Comparison of ENCODE assay signal across 16 cellular contexts in genomic region chr3:141063831-141064230, GRCh38. TPM values are rescaled to one million over a fixed set of nuclear protein-coding genes. Genes with fewer than 3 reads are reported as not detected.
A peak's percentile ranks its signal among the peaks of the same experiment; 100 is the strongest.
DNase-seq lines count a peak whose midpoint lies in the region; ATAC-seq and TF ChIP-seq lines count a peak whose summit lies in the region.
"Had no signal": no experiment of that assay in that cellular context is flagged by ENCODE, and none has a peak within 500 bp of the region (broad histone marks: within the 10 kb centered on the region; RNA-seq: fewer than 3 reads in every experiment).

No MANE protein-coding gene starts in this region.

- no peaks in the 10 kb centered on the region for H3K27me3 ChIP-seq in DND-41 (ENCODE audit: insufficient read depth, low read length, poor library complexity)
- peaks cover 19% of the 10 kb centered on the region for H3K27me3 ChIP-seq in osteoblast (ENCODE audit: insufficient read depth, low read length)
- H3K27me3 ChIP-seq: adrenal gland, left lung had no signal

- H3K27me3 Mint-ChIP-seq in effector memory CD8-positive, alpha-beta T cell: peaks cover 0 to 4% of the 10 kb centered on the region in 2 donors
- H3K27me3 Mint-ChIP-seq in activated CD4-positive, alpha-beta T cell treated with anti-CD3 and anti-CD28 coated beads for 36 hours: no peaks in the 10 kb centered on the region

- no peaks in the 10 kb centered on the region for H3K36me3 Mint-ChIP-seq in effector memory CD8-positive, alpha-beta T cell (ENCODE audit: insufficient read depth)
- H3K36me3 Mint-ChIP-seq in activated CD4-positive, alpha-beta T cell treated with anti-CD3 and anti-CD28 coated beads for 36 hours (ENCODE audit: low read depth): no peaks in the 10 kb centered on the region
- H3K36me3 Mint-ChIP-seq: naive B cell had no signal

- peaks cover 1% of the 10 kb centered on the region for H3K9me3 ChIP-seq in DND-41 (ENCODE audit: insufficient read depth, low read length, severe bottlenecking)
- H3K9me3 ChIP-seq in osteoblast (ENCODE audit: low read depth, low read length): no peaks in the 10 kb centered on the region
- H3K9me3 ChIP-seq: adrenal gland, left lung had no signal

- peak overlapping the region; percentile 46 for H3K9ac ChIP-seq in DND-41 (ENCODE audit: low read depth, low read length)

- no peak for TF ChIP-seq CTCF in DND-41 (IDR thresholded peaks at IDR 0.05; ENCODE audit: borderline replicate concordance, extremely low read depth, low read length, poor library complexity, severe bottlenecking)
- TF ChIP-seq CTCF in osteoblast (IDR thresholded peaks at IDR 0.05; ENCODE audit: extremely low read depth, low read depth, low read length): no peak

- DNase-seq in DND-41 (peak; percentile 77), KBM-7 (peak; percentile 73), osteoblast (ENCODE audit: insufficient read length, low spot score, missing footprints) (peak; percentile 26), NCI-H2081 (lab: John Stamatoyannopoulos, UW) (no peak)
- DNase-seq in effector memory CD8-positive, alpha-beta T cell: no peak
- no peak for DNase-seq in activated CD4-positive, alpha-beta T cell treated with anti-CD3 and anti-CD28 coated beads for 36 hours
- DNase-seq: activated CD4-positive, alpha-beta T cell treated with anti-CD3 and anti-CD28 coated beads, Interleukin-2, amount 50 U/mL, for 4 hours; AML-193; left lung; naive B cell; NCI-H2029 treated with DMSO at 0.1 percent for 48 hours; NCI-H510A treated with DMSO at 0.1 percent for 48 hours had no signal

- H3K4me1 Mint-ChIP-seq in effector memory CD8-positive, alpha-beta T cell (ENCODE audit: low read depth in 2 of 2): peaks cover 8 to 14% of the 10 kb centered on the region in 2 donors
- H3K4me1 Mint-ChIP-seq in activated CD4-positive, alpha-beta T cell treated with anti-CD3 and anti-CD28 coated beads for 36 hours: no peaks in the 10 kb centered on the region
- H3K4me1 Mint-ChIP-seq: naive B cell had no signal

- intact Hi-C loops in activated CD4-positive, alpha-beta T cell treated with anti-CD3 and anti-CD28 coated beads for 36 hours (cut with DNase I, micrococcal nuclease): no loop called here

- peaks cover 29% of the 10 kb centered on the region for H3K4me1 ChIP-seq in DND-41 (ENCODE audit: insufficient read depth, low read length)
- H3K4me1 ChIP-seq in osteoblast (ENCODE audit: insufficient read depth, low read length): no peaks in the 10 kb centered on the region
- H3K4me1 ChIP-seq: adrenal gland, left lung had no signal

- peak overlapping the region; percentile 59 for H2AFZ ChIP-seq in DND-41 (ENCODE audit: low read depth, low read length)
- no peak overlapping the region for H2AFZ ChIP-seq in osteoblast (ENCODE audit: low read length)

- H3K79me2 ChIP-seq in DND-41 (ENCODE audit: insufficient read depth, low read length): peaks cover 55% of the 10 kb centered on the region
- H3K79me2 ChIP-seq in osteoblast (ENCODE audit: insufficient read depth, low read length): no peaks in the 10 kb centered on the region

- in situ Hi-C loops in KBM-7 (cut with MboI; ENCODE audit: low pct_unique_long_range_greater_than_20kb, low sequenced_read_pairs): no loop called here

- H4K20me1 ChIP-seq in DND-41 (ENCODE audit: insufficient read depth, low read length) (no peaks in the 10 kb centered on the region), osteoblast (ENCODE audit: insufficient read depth, low read length) (no peaks in the 10 kb centered on the region)

- peaks cover 35% of the 10 kb centered on the region for H3K36me3 ChIP-seq in DND-41 (ENCODE audit: insufficient read depth, low read length)
- no peaks in the 10 kb centered on the region for H3K36me3 ChIP-seq in osteoblast (ENCODE audit: insufficient read depth, low read length)
- H3K36me3 ChIP-seq: adrenal gland, left lung had no signal

- ATAC-seq in DND-41 (ENCODE audit: insufficient read depth, low read depth) (peak; percentile 100), HG03159 (IDR thresholded peaks at IDR 0.05; ENCODE audit: unreplicated experiment) (no peak)
- ATAC-seq in effector memory CD8-positive, alpha-beta T cell (replicated peaks): peak; percentile 31
- ATAC-seq in activated CD4-positive, alpha-beta T cell treated with anti-CD3 and anti-CD28 coated beads for 36 hours: no peak
- ATAC-seq: left lung had no signal

- H3K4me3 ChIP-seq in DND-41 (ENCODE audit: low read depth in 1 of 2, low read length in 2 of 2): peak overlapping the region in 1 of 2 experiments; percentile 45; a peak in 2 of 4 replicates
- H3K4me3 ChIP-seq in osteoblast (ENCODE audit: insufficient read depth, low read length): no peak overlapping the region
- H3K4me3 ChIP-seq: adrenal gland, left lung, SK-N-MC had no signal

- CTCF ChIA-PET in activated CD4-positive, alpha-beta T cell treated with anti-CD3 and anti-CD28 coated beads for 36 hours (lab: Charles Lee): no interaction called here

- H3K27ac Mint-ChIP-seq in effector memory CD8-positive, alpha-beta T cell: no peak overlapping the region
- H3K27ac Mint-ChIP-seq in activated CD4-positive, alpha-beta T cell treated with anti-CD3 and anti-CD28 coated beads for 36 hours: no peak overlapping the region
- H3K27ac Mint-ChIP-seq: activated T-helper 1 cell treated with anti-CD3 and anti-CD28 coated beads, Interleukin-12 subunit alpha, Interleukin-12 subunit beta, Interleukin-2, Interleukin-4 antibody, amounts not matched to agents 30 ng/mL and 10 ng/mL and 1 ng/mL, durations not matched to agents 14 hours and 24 hours and 36 hours had no signal

- POLR2A ChIA-PET in activated CD4-positive, alpha-beta T cell treated with anti-CD3 and anti-CD28 coated beads for 36 hours (lab: Charles Lee): no interaction called here

- H3K9me3 Mint-ChIP-seq in effector memory CD8-positive, alpha-beta T cell: no peaks in the 10 kb centered on the region
- peaks cover 3% of the 10 kb centered on the region for H3K9me3 Mint-ChIP-seq in activated CD4-positive, alpha-beta T cell treated with anti-CD3 and anti-CD28 coated beads for 36 hours (ENCODE audit: low read depth)
- H3K9me3 Mint-ChIP-seq: activated T-helper 1 cell treated with anti-CD3 and anti-CD28 coated beads, Interleukin-12 subunit alpha, Interleukin-12 subunit beta, Interleukin-2, Interleukin-4 antibody, amounts not matched to agents 30 ng/mL and 10 ng/mL and 1 ng/mL, durations not matched to agents 14 hours and 24 hours and 36 hours had no signal

- H3K27ac ChIP-seq in DND-41 (ENCODE audit: low read length): peak overlapping the region; percentile 80
- H3K27ac ChIP-seq in osteoblast (ENCODE audit: low read depth, low read length): no peak overlapping the region
- H3K27ac ChIP-seq: adrenal gland, SK-N-MC had no signal

- peak overlapping the region; percentile 64 for H3K4me2 ChIP-seq in DND-41 (ENCODE audit: insufficient read depth, low read length)
- H3K4me2 ChIP-seq in osteoblast (ENCODE audit: insufficient read depth, low read length): no peak overlapping the region

- H3K4me3 Mint-ChIP-seq in effector memory CD8-positive, alpha-beta T cell: no peak overlapping the region
- no peak overlapping the region for H3K4me3 Mint-ChIP-seq in activated CD4-positive, alpha-beta T cell treated with anti-CD3 and anti-CD28 coated beads for 36 hours
- H3K4me3 Mint-ChIP-seq: activated T-helper 1 cell treated with anti-CD3 and anti-CD28 coated beads, Interleukin-12 subunit alpha, Interleukin-12 subunit beta, Interleukin-2, Interleukin-4 antibody, amounts not matched to agents 30 ng/mL and 10 ng/mL and 1 ng/mL, durations not matched to agents 14 hours and 24 hours and 36 hours; naive B cell had no signal

RNA-seq across cellular contexts. Expression of gene SPSB4, which starts 12.7 kb away (rescaled TPM):
- total RNA-seq in osteoblast: not detected in 2 replicates
- total RNA-seq in activated CD4-positive, alpha-beta T cell treated with anti-CD3 and anti-CD28 coated beads for 36 hours: not detected
- total RNA-seq: activated T-helper 1 cell treated with anti-CD3 and anti-CD28 coated beads, Interleukin-12 subunit alpha, Interleukin-12 subunit beta, Interleukin-2, Interleukin-4 antibody, amounts not matched to agents 30 ng/mL and 10 ng/mL and 1 ng/mL, durations not matched to agents 14 hours and 24 hours and 36 hours had no signal

Comparison
In these comparisons a context has a peak if more than half of its experiments do, and no peak if none do; other contexts are left out.
1. ATAC-seq: peak in DND-41 (single experiment) and effector memory CD8-positive, alpha-beta T cell (single experiment); none in HG03159 (single experiment) and activated CD4-positive, alpha-beta T cell treated with anti-CD3 and anti-CD28 coated beads for 36 hours (single experiment).
2. DNase-seq: peak in DND-41 (single experiment), KBM-7 (single experiment) and osteoblast (single experiment); none in effector memory CD8-positive, alpha-beta T cell (0 of 3), NCI-H2081 (0 of 2) and activated CD4-positive, alpha-beta T cell treated with anti-CD3 and anti-CD28 coated beads for 36 hours (single experiment).